In genomic region chr11:68903288-68903630, GRCh38 we compare ENCODE assay signal across 8 cellular contexts. TPM values are rescaled to one million over a fixed set of nuclear protein-coding genes. Genes with fewer than 3 reads are reported as not detected.
DNase-seq lines count a peak whose midpoint lies in the region; ATAC-seq and TF ChIP-seq lines count a peak whose summit lies in the region.

No MANE protein-coding gene starts in this region.

- peak overlapping the region; percentile 94 to 99 for H3K4me3 Mint-ChIP-seq in activated T-cell treated with anti-CD3 and anti-CD28 coated beads, Interleukin-2, amount 50 U/mL, for 72 hours

- H3K27ac Mint-ChIP-seq in activated T-cell treated with anti-CD3 and anti-CD28 coated beads, Interleukin-2, amount 50 U/mL, for 72 hours, result peak overlapping the region; percentile 97

- H3K9me3 ChIP-seq in esophagus squamous epithelium, result no peaks in the 10 kb centered on the region

- WGBS in esophagus squamous epithelium, 2 donors, result 1 to 2% methylated on average over 7 to 10 of the region's 10 CpGs

- peaks cover 0 to 46% (median 22%) of the 10 kb centered on the region in 3 donors for H3K36me3 ChIP-seq in esophagus squamous epithelium

- no peaks in the 10 kb centered on the region for H3K27me3 Mint-ChIP-seq in activated T-cell treated with anti-CD3 and anti-CD28 coated beads, Interleukin-2, amount 50 U/mL, for 72 hours (ENCODE audit: low read depth)

- no peaks in the 10 kb centered on the region for H3K27me3 ChIP-seq in esophagus squamous epithelium

- DNase-seq in activated T-cell treated with anti-CD3 and anti-CD28 coated beads, Interleukin-2, amount 50 U/mL, for 72 hours, result peak in 1 of 2 donors; percentile 9
- no peak for DNase-seq in activated T-cell treated with anti-CD3 and anti-CD28 coated beads, Interleukin-2, amount 50 U/mL, for 48 hours
- no peak for DNase-seq in RWPE1 (ENCODE audit: low spot score)
- no peak for DNase-seq in esophagus squamous epithelium (lab: John Stamatoyannopoulos, UW)
- no peak for DNase-seq in retinal pigment epithelial cell (ENCODE audit: low read depth)
- no peak for DNase-seq in putamen (ENCODE audit: low spot score)
- no peak for DNase-seq in NCI-H2196 treated with DMSO at 0.1 percent for 48 hours (lab: John Stamatoyannopoulos, UW; ENCODE audit: unreplicated experiment)

- POLR2A ChIA-PET in RWPE1 (lab: Yijun Ruan, JAX; ENCODE audit: low non-redundant PET), result no interaction called here

- H3K27ac ChIP-seq in RWPE1 (peak overlapping the region; percentile 78), esophagus squamous epithelium (peak overlapping the region; percentile 86 to 96 (median 90))

- peak overlapping the region; percentile 66 to 99 (median 92) for H3K4me3 ChIP-seq in esophagus squamous epithelium
- peak overlapping the region; percentile 100 for H3K4me3 ChIP-seq in retinal pigment epithelial cell (ENCODE audit: low read length)

- no peaks in the 10 kb centered on the region for H3K9me3 Mint-ChIP-seq in activated T-cell treated with anti-CD3 and anti-CD28 coated beads, Interleukin-2, amount 50 U/mL, for 72 hours

- intact Hi-C loops in esophagus squamous epithelium (cut with DNase I), result no loop called here

- TF ChIP-seq POLR2A in esophagus squamous epithelium (IDR thresholded peaks at IDR 0.05), result no peak

- H3K4me1 ChIP-seq in esophagus squamous epithelium, result peaks cover 19 to 39% (median 21%) of the 10 kb centered on the region in 3 donors

- CTCF ChIA-PET in RWPE1 (lab: Yijun Ruan, JAX), result no interaction called here

- peaks cover 5 to 17% of the 10 kb centered on the region in 2 donors for H3K36me3 Mint-ChIP-seq in activated T-cell treated with anti-CD3 and anti-CD28 coated beads, Interleukin-2, amount 50 U/mL, for 72 hours (ENCODE audit: insufficient read depth in 2 of 2)

- H3K4me1 Mint-ChIP-seq in activated T-cell treated with anti-CD3 and anti-CD28 coated beads, Interleukin-2, amount 50 U/mL, for 72 hours (ENCODE audit: low read depth), result peaks cover 43% of the 10 kb centered on the region

- ATAC-seq in activated T-cell treated with anti-CD3 and anti-CD28 coated beads, Interleukin-2, amount 50 U/mL, for 72 hours (replicated peaks in 1 of 2), result peak; percentile 7 to 16
- no peak for ATAC-seq in HG03442 (IDR thresholded peaks at IDR 0.05; ENCODE audit: unreplicated experiment)

- no peak for TF ChIP-seq CTCF in RWPE1 (conservative IDR thresholded peaks at IDR 0.05; ENCODE audit: low read depth)
- no peak for TF ChIP-seq CTCF in esophagus squamous epithelium (IDR thresholded peaks at IDR 0.05)
- no peak for TF ChIP-seq CTCF in retinal pigment epithelial cell (conservative IDR thresholded peaks at IDR 0.05; ENCODE audit: low read depth, low read length)

RNA-seq across cellular contexts. Expression of gene MRPL21, which starts 0.4 kb away (rescaled TPM):
- 10 to 100 TPM; 56.4 to 74.0 TPM for total RNA-seq in activated T-cell treated with anti-CD3 and anti-CD28 coated beads, Interleukin-2, amount 50 U/mL, for 72 hours
- 10 to 100 TPM; 39.7 to 81.5 (median 48.6) TPM for total RNA-seq in esophagus squamous epithelium

RNA-seq across cellular contexts. Expression of gene IGHMBP2, which starts 0.4 kb away (rescaled TPM):
- total RNA-seq in activated T-cell treated with anti-CD3 and anti-CD28 coated beads, Interleukin-2, amount 50 U/mL, for 72 hours, result 10 to 100 TPM; 29.2 to 40.6 TPM
- 10 to 100 TPM in 3 of 4 donors, 1 to 10 TPM in 1; 9.7 to 15.3 (median 12.8) TPM for total RNA-seq in esophagus squamous epithelium
